11 cellular contexts compared by ENCODE assay signal in genomic region chr19:48656840-48657474, GRCh38. TPM values are rescaled to one million over a fixed set of nuclear protein-coding genes. Genes with fewer than 3 reads are reported as not detected.
DNase-seq lines count a peak whose midpoint lies in the region; ATAC-seq and TF ChIP-seq lines count a peak whose summit lies in the region.
"Had no signal": no experiment of that assay in that cellular context is flagged by ENCODE, and none has a peak within 500 bp of the region (broad histone marks: within the 10 kb centered on the region; RNA-seq: fewer than 3 reads in every experiment).

No MANE protein-coding gene starts in this region.

- no TSS peak for BruUV-seq in IMR-90 (replicated peaks; lab: Mats Ljungman, UMichigan)

- no peak overlapping the region for H3K4ac ChIP-seq in IMR-90 (ENCODE audit: low read depth, low read length)

- H3K18ac ChIP-seq in IMR-90 (ENCODE audit: low read depth, low read length), result no peak overlapping the region

- H3K56ac ChIP-seq in IMR-90 (ENCODE audit: extremely low read depth, insufficient read depth, low read length), result no peak overlapping the region

- H4K8ac ChIP-seq in IMR-90 (ENCODE audit: low read depth in 2 of 2, low read length in 2 of 2), result no peak overlapping the region

- no peaks in the 10 kb centered on the region for H3K36me3 Mint-ChIP-seq in activated naive CD4-positive, alpha-beta T cell treated with anti-CD3 and anti-CD28 coated beads, Interleukin-2, amount 50 U/mL, for 72 hours
- H3K36me3 Mint-ChIP-seq: CD8-positive, alpha-beta T cell had no signal

- dilution Hi-C loops in IMR-90 (cut with HindIII; ENCODE audit: low sequenced_read_pairs, unreplicated experiment), result no loop called here

- no peak overlapping the region for H3K14ac ChIP-seq in IMR-90 (replicated peaks; ENCODE audit: low read depth, low read length)

- intact Hi-C loops in IMR-90 (cut with micrococcal nuclease) (no loop called here), left colon (cut with DNase I, micrococcal nuclease) (loop anchor here in 1 of 2 donors (10.0 kb wide), 1 partner anchor 188 kb away; no protein-coding TSS in a partner anchor)

- WGBS in IMR-90 (ENCODE audit: extremely low coverage in 2 of 2, insufficient read length in 1 of 2), 2 experiments, result 25% methylated on average over 8 of the region's 16 CpGs; no CpG with 5 or more reads in 1 of the 2 experiments

- H4K91ac ChIP-seq in IMR-90 (ENCODE audit: insufficient read depth, low read depth, low read length), result no peak overlapping the region

- H3K27ac ChIP-seq in IMR-90 (ENCODE audit: insufficient read depth, low read length), result no peak overlapping the region
- H3K27ac ChIP-seq: prostate gland had no signal

- CTCF ChIA-PET in IMR-90 (lab: Yijun Ruan, JAX), result interaction anchor here (0.6 to 1.1 kb wide), 2 partner anchors 108 to 136 kb away, joined by 3 to 5 read pairs; no protein-coding TSS in a partner anchor

- ATAC-seq in IMR-90 (ENCODE audit: low read depth) (peak; percentile 89), left colon (peak; percentile 47)
- no peak for ATAC-seq in activated naive CD4-positive, alpha-beta T cell treated with anti-CD3 and anti-CD28 coated beads, Interleukin-2, amount 50 U/mL, for 72 hours
- ATAC-seq: CD8-positive, alpha-beta T cell had no signal

- no peak overlapping the region for H2BK15ac ChIP-seq in IMR-90 (ENCODE audit: low read depth, low read length)

- no peak overlapping the region for H3K4me3 ChIP-seq in IMR-90 (ENCODE audit: insufficient read depth, low read depth, low read length)
- H3K4me3 ChIP-seq: prostate gland had no signal

- no peaks in the 10 kb centered on the region for H3K9me3 Mint-ChIP-seq in activated naive CD4-positive, alpha-beta T cell treated with anti-CD3 and anti-CD28 coated beads, Interleukin-2, amount 50 U/mL, for 72 hours
- H3K9me3 Mint-ChIP-seq: CD8-positive, alpha-beta T cell had no signal

- no peak overlapping the region for H3K23ac ChIP-seq in IMR-90 (ENCODE audit: low read depth, low read length)

- H2BK120ac ChIP-seq in IMR-90 (ENCODE audit: low read depth, low read length), result no peak overlapping the region

- in situ Hi-C loops in IMR-90 (cut with MboI; ENCODE audit: low sequenced_read_pairs), result no loop called here
- in situ Hi-C loops in KBM-7 (cut with MboI; ENCODE audit: low pct_unique_long_range_greater_than_20kb, low sequenced_read_pairs), result no loop called here

- H3K9me3 ChIP-seq in IMR-90 (ENCODE audit: control insufficient read depth, insufficient read depth, low read length), result no peaks in the 10 kb centered on the region
- H3K9me3 ChIP-seq: prostate gland had no signal

- peak overlapping the region; percentile 40; the same call in 1 of the 2 replicates for H3K4me2 ChIP-seq in IMR-90 (ENCODE audit: low read depth, low read length)

- no peak overlapping the region for H4K5ac ChIP-seq in IMR-90 (ENCODE audit: low read depth, low read length)

- H3K4me1 ChIP-seq in IMR-90 (ENCODE audit: control insufficient read depth, insufficient read depth, low read length), result peaks cover 3% of the 10 kb centered on the region
- H3K4me1 ChIP-seq: prostate gland had no signal

- DNase-seq in AG08396 (ENCODE audit: low spot score) (peak; percentile 89), IMR-90 (peak; percentile 95), brain pericyte (ENCODE audit: low read depth, low spot score) (peak; percentile 59), left colon (no peak), ureter (ENCODE audit: low spot score) (no peak), KBM-7 (no peak), NCI-H1048 (lab: John Stamatoyannopoulos, UW) (no peak)
- no peak for DNase-seq in activated naive CD4-positive, alpha-beta T cell treated with anti-CD3 and anti-CD28 coated beads, Interleukin-2, amount 50 U/mL, for 72 hours (ENCODE audit: low spot score in 2 of 2)
- DNase-seq: activated CD8-positive, alpha-beta memory T cell treated with anti-CD3 and anti-CD28 coated beads, Interleukin-2, amount 50 U/mL, for 4 hours; CD8-positive, alpha-beta T cell had no signal

- peaks cover 2% of the 10 kb centered on the region; the same call in 1 of the 2 replicates for H3K27me3 ChIP-seq in IMR-90 (ENCODE audit: control insufficient read depth, insufficient read depth, low read length)

- no peak overlapping the region for H3K9ac ChIP-seq in IMR-90 (ENCODE audit: low read depth, low read length)

- no peak overlapping the region for H2AK9ac ChIP-seq in IMR-90 (replicated peaks; ENCODE audit: low read depth, low read length, poor library complexity)

- POLR2A ChIA-PET in IMR-90 (lab: Charles Lee; ENCODE audit: unreplicated experiment), result interaction anchor here (0.5 kb wide), 1 partner anchor 240 kb away, joined by 3 read pairs; no protein-coding TSS in a partner anchor

- peak overlapping the region; percentile 38; the same call in 1 of the 2 replicates for H2AK5ac ChIP-seq in IMR-90 (ENCODE audit: low read depth, low read length)

- no peak for TF ChIP-seq CTCF in IMR-90 (conservative IDR thresholded peaks at IDR 0.05; ENCODE audit: low read depth, low read length)

- H3K79me1 ChIP-seq in IMR-90 (ENCODE audit: low read depth in 1 of 2, low read length in 2 of 2), result no peaks in the 10 kb centered on the region

- H3K9me1 ChIP-seq in IMR-90 (ENCODE audit: insufficient read depth, low read length), result peaks cover 3% of the 10 kb centered on the region; the same call in 1 of the 2 replicates

- no peak overlapping the region for H2BK20ac ChIP-seq in IMR-90 (ENCODE audit: low read depth, low read length)

- H3K36me3 ChIP-seq in IMR-90 (ENCODE audit: control insufficient read depth, insufficient read depth, low read length), result no peaks in the 10 kb centered on the region
- H3K36me3 ChIP-seq: prostate gland had no signal

- H3K27ac Mint-ChIP-seq in activated naive CD4-positive, alpha-beta T cell treated with anti-CD3 and anti-CD28 coated beads, Interleukin-2, amount 50 U/mL, for 72 hours, result no peak overlapping the region
- H3K27ac Mint-ChIP-seq: CD8-positive, alpha-beta T cell had no signal

- peak overlapping the region; percentile 26 for H2AFZ ChIP-seq in IMR-90 (replicated peaks; ENCODE audit: low read length, poor library complexity)

- no peak for TF ChIP-seq RAD21 in IMR-90 (IDR thresholded peaks at IDR 0.05; ENCODE audit: low read length)

- TF ChIP-seq POLR2A in IMR-90 (IDR thresholded peaks at IDR 0.05; ENCODE audit: low read depth, low read length), result no peak

- no peak overlapping the region for H2BK5ac ChIP-seq in IMR-90 (ENCODE audit: low read depth, low read length, poor library complexity, severe bottlenecking)

- no peaks in the 10 kb centered on the region for H4K20me1 ChIP-seq in IMR-90 (ENCODE audit: insufficient read depth, low read length)

TF ChIP-seq in IMR-90, 13 proteins besides CTCF, POLR2A, EP300 and RAD21 (continues in another document):
- peak; percentile 75 for TF ChIP-seq CEBPB (IDR thresholded peaks at IDR 0.05; ENCODE audit: low read depth, low read length)
- no peak for TF ChIP-seq NFE2L2 (IDR thresholded peaks at IDR 0.05; ENCODE audit: low read depth, low read length)
- TF ChIP-seq MAFK (IDR thresholded peaks at IDR 0.05; ENCODE audit: low read depth, low read length), result peak; percentile 25; the same call in 1 of the 2 replicates
- peak; percentile 99 for TF ChIP-seq BHLHE40 (IDR thresholded peaks at IDR 0.05; ENCODE audit: low read depth, low read length)
- 0 out of 2 replicates have a peak, but pooled peaks have one; percentile 58 for TF ChIP-seq CHD1 (IDR thresholded peaks at IDR 0.05; ENCODE audit: low read depth, low read length)
- TF ChIP-seq RCOR1 (IDR thresholded peaks at IDR 0.05; ENCODE audit: insufficient replicate concordance, low read length), result peak; percentile 32
- no peak for TF ChIP-seq SMC3 (IDR thresholded peaks at IDR 0.05; ENCODE audit: low read depth, low read length)

RNA-seq across cellular contexts. Expression of gene CA11, which starts 11.0 kb away (rescaled TPM):
- total RNA-seq in IMR-90 (2012; rRNA removed) (1.3 and 1.7 TPM in 2 replicates), left colon (1 to 10 TPM; 1.7 to 4.2 TPM), ureter (9.6 TPM)
- polyA plus RNA-seq in IMR-90 (2012; rRNA removed), result 2.7 and 2.9 TPM in 2 replicates
- 2.7 and 4.7 TPM in 2 replicates for polyA plus RNA-seq in IMR-90 (2012; cell fraction: cytosol; rRNA removed)
- 2.7 and 3.3 TPM in 2 replicates for polyA plus RNA-seq in IMR-90 (2012; cell fraction: nucleus; rRNA removed; ENCODE audit: low replicate concordance)
- total RNA-seq in activated naive CD4-positive, alpha-beta T cell treated with anti-CD3 and anti-CD28 coated beads, Interleukin-2, amount 50 U/mL, for 72 hours, result 10 to 100 TPM in 1 of 2 donors, 1 to 10 TPM in 1; 7.9 to 10.9 TPM

RNA-seq across cellular contexts. Expression of gene NTN5, which starts 15.9 kb away (rescaled TPM):
- total RNA-seq in IMR-90 (2012; rRNA removed) (not detected in 2 replicates), left colon (under 1 TPM; 0.49 to 0.53 TPM), ureter (1.0 TPM)
- 0.11 and 0.19 TPM in 2 replicates for polyA plus RNA-seq in IMR-90 (2012; rRNA removed)
- 0.14 and 0.29 TPM in 2 replicates for polyA plus RNA-seq in IMR-90 (2012; cell fraction: cytosol; rRNA removed)
- 1.9 and 3.1 TPM in 2 replicates for polyA plus RNA-seq in IMR-90 (2012; cell fraction: nucleus; rRNA removed; ENCODE audit: low replicate concordance)
- 1 to 10 TPM; 1.6 to 2.5 TPM for total RNA-seq in activated naive CD4-positive, alpha-beta T cell treated with anti-CD3 and anti-CD28 coated beads, Interleukin-2, amount 50 U/mL, for 72 hours

RNA-seq across cellular contexts. Expression of gene DBP, which starts 19.8 kb away (rescaled TPM):
- total RNA-seq in IMR-90 (2012; rRNA removed) (2.5 and 3.6 TPM in 2 replicates), left colon (10 to 100 TPM in 1 of 2 donors, 1 to 10 TPM in 1; 6.9 to 14.6 TPM), ureter (12.7 TPM)
- polyA plus RNA-seq in IMR-90 (2012; rRNA removed), result 3.0 and 3.6 TPM in 2 replicates
- polyA plus RNA-seq in IMR-90 (2012; cell fraction: cytosol; rRNA removed), result 2.9 and 6.3 TPM in 2 replicates
- polyA plus RNA-seq in IMR-90 (2012; cell fraction: nucleus; rRNA removed; ENCODE audit: low replicate concordance), result 2.2 and 2.6 TPM in 2 replicates
- total RNA-seq in activated naive CD4-positive, alpha-beta T cell treated with anti-CD3 and anti-CD28 coated beads, Interleukin-2, amount 50 U/mL, for 72 hours, result 10 to 100 TPM; 10.5 to 16.9 TPM

RNA-seq across cellular contexts. Expression of gene SPHK2, which starts 37.7 kb away (rescaled TPM):
- total RNA-seq in IMR-90 (2012; rRNA removed), result 1.6 and 1.7 TPM in 2 replicates
- 9.9 and 11.9 TPM in 2 replicates for polyA plus RNA-seq in IMR-90 (2012; rRNA removed)
- polyA plus RNA-seq in IMR-90 (2012; cell fraction: cytosol; rRNA removed), result 10.3 and 12.8 TPM in 2 replicates
- 24.1 and 56.8 TPM in 2 replicates for polyA plus RNA-seq in IMR-90 (2012; cell fraction: nucleus; rRNA removed; ENCODE audit: low replicate concordance)
- 10 to 100 TPM; 45.1 to 51.0 TPM for total RNA-seq in left colon
- 27.6 TPM for total RNA-seq in ureter
- 10 to 100 TPM; 25.7 to 40.4 TPM for total RNA-seq in activated naive CD4-positive, alpha-beta T cell treated with anti-CD3 and anti-CD28 coated beads, Interleukin-2, amount 50 U/mL, for 72 hours

RNA-seq across cellular contexts. Expression of gene RPL18, which starts 38.0 kb away (rescaled TPM):
- 1,909 and 2,552 TPM in 2 replicates for total RNA-seq in IMR-90 (2012; rRNA removed)
- polyA plus RNA-seq in IMR-90 (2012; rRNA removed), result 1,897 and 2,254 TPM in 2 replicates
- polyA plus RNA-seq in IMR-90 (2012; cell fraction: cytosol; rRNA removed), result 2,745 and 3,594 TPM in 2 replicates
- polyA plus RNA-seq in IMR-90 (2012; cell fraction: nucleus; rRNA removed; ENCODE audit: low replicate concordance), result 695 and 912 TPM in 2 replicates
- 1,000 to 10,000 TPM; 1,328 to 1,333 TPM for total RNA-seq in left colon
- total RNA-seq in ureter, result 1,575 TPM
- total RNA-seq in activated naive CD4-positive, alpha-beta T cell treated with anti-CD3 and anti-CD28 coated beads, Interleukin-2, amount 50 U/mL, for 72 hours, result 1,000 to 10,000 TPM; 2,030 to 2,264 TPM

Comparison
In these comparisons a context has a peak if more than half of its experiments do, and no peak if none do; other contexts are left out.
1. DNase-seq: peak in AG08396 (single experiment), IMR-90 (single experiment) and brain pericyte (single experiment); none in left colon (0 of 2), ureter (single experiment), KBM-7 (single experiment), activated naive CD4-positive, alpha-beta T cell treated with anti-CD3 and anti-CD28 coated beads, Interleukin-2, amount 50 U/mL, for 72 hours (0 of 2) and NCI-H1048 (single experiment).
2. ATAC-seq: peak in IMR-90 (single experiment) and left colon (single experiment); none in activated naive CD4-positive, alpha-beta T cell treated with anti-CD3 and anti-CD28 coated beads, Interleukin-2, amount 50 U/mL, for 72 hours (0 of 2).